Comparison of ENCODE assay signal across 8 cellular contexts in genomic region chr10:17430647-17431355, GRCh38. TPM values are rescaled to one million over a fixed set of nuclear protein-coding genes. Genes with fewer than 3 reads are reported as not detected.
DNase-seq lines count a peak whose midpoint lies in the region; ATAC-seq and TF ChIP-seq lines count a peak whose summit lies in the region.

No MANE protein-coding gene starts in this region.

- TF ChIP-seq CTCF in WI38 (IDR thresholded peaks at IDR 0.05; ENCODE audit: low read depth, low read length) (peak; percentile 92), chondrocyte (IDR thresholded peaks at IDR 0.05) (peak; percentile 96)

- H3K36me3 Mint-ChIP-seq in chondrocyte (ENCODE audit: low read depth): no peaks in the 10 kb centered on the region

- no peak overlapping the region for H3K27ac Mint-ChIP-seq in chondrocyte (ENCODE audit: unreplicated experiment)

- ATAC-seq in left lobe of liver: peak; percentile 95

- no peaks in the 10 kb centered on the region for H3K9me3 Mint-ChIP-seq in chondrocyte (ENCODE audit: low read depth)

- peaks cover 10% of the 10 kb centered on the region for H3K27me3 Mint-ChIP-seq in chondrocyte (ENCODE audit: low read depth)

- no peak overlapping the region for H3K4me3 ChIP-seq in WI38 (ENCODE audit: low read depth, low read length)

- peaks cover 10% of the 10 kb centered on the region for H3K4me1 Mint-ChIP-seq in chondrocyte (ENCODE audit: low read depth)

- DNase-seq in NCI-H1417 (lab: John Stamatoyannopoulos, UW) (peak; percentile 2 to 80 (median 47)), NCI-H1417 treated with DMSO at 0.1 percent for 48 hours (lab: John Stamatoyannopoulos, UW) (no peak), MV-4-11 (lab: John Stamatoyannopoulos, UW) (peak; percentile 14), chondrocyte (ENCODE audit: low spot score) (no peak), left lobe of liver (ENCODE audit: low spot score) (peak; percentile 62), GF-D8 (lab: John Stamatoyannopoulos, UW) (no peak)
- DNase-seq in stimulated activated CD4-positive, alpha-beta T cell treated with anti-CD3 and anti-CD28 coated beads, Interleukin-4, amount 100 ng/mL, for 48 hours (ENCODE audit: low read depth in 2 of 2): peak; percentile 42 to 50

- H3K4me3 Mint-ChIP-seq in chondrocyte (ENCODE audit: unreplicated experiment): no peak overlapping the region

RNA-seq across cellular contexts. Expression of gene ST8SIA6, which starts 23.6 kb away (rescaled TPM):
- total RNA-seq in chondrocyte (0.24 TPM in 1 of 3 replicates, not detected in the others), left lobe of liver (1.8 TPM)

Comparison
In these comparisons a context has a peak if more than half of its experiments do, and no peak if none do; other contexts are left out.
1. DNase-seq: peak in NCI-H1417 (3 of 3), MV-4-11 (single experiment), left lobe of liver (single experiment) and stimulated activated CD4-positive, alpha-beta T cell treated with anti-CD3 and anti-CD28 coated beads, Interleukin-4, amount 100 ng/mL, for 48 hours (2 of 2); none in NCI-H1417 treated with DMSO at 0.1 percent for 48 hours (single experiment), chondrocyte (single experiment) and GF-D8 (single experiment).